Comparison of ENCODE assay signal across 13 cellular contexts in the genomic region with DNA sequence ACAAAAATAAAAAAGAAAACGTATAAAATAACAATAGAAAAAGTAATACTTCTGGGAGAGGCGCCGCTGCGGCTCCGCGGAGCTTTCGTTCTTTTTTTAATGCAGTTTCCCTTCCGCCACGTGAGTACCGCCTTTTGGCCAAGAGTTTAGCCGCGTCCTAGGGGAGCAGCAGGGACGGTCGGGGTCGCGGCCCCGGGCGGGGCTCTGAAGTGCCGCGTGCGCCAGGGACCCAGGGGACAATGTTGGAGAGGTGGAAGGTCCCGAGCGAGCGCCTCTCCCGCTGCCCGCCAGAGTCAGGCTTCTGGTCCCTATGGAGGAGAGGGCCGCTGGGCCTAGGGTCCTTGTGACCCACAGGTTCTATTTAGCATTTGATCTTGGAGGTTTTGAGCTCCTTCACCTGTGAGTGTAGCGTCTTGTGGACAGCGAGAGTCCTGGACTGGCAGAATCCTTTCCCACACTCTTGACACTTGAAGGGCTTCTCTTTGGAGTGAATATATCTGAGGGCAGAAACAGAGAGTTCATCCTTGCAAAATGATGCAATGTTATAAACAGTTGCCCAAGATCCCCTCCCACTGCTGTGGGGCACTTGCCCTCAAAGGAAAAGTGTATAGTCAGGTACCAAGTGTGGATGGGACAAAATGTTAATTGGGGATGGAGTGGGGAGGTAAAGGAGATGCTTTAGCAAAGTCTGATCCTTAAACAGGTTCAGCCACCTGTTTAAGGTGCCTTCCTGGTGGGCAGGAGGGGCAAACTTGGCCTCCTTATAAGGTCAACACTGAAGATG. TPM values are rescaled to one million over a fixed set of nuclear protein-coding genes. Genes with fewer than 3 reads are reported as not detected.
DNase-seq lines count a peak whose midpoint lies in the region; ATAC-seq and TF ChIP-seq lines count a peak whose summit lies in the region.
"Had no signal": no experiment of that assay in that cellular context is flagged by ENCODE, and none has a peak within 500 bp of the region (broad histone marks: within the 10 kb centered on the region; RNA-seq: fewer than 3 reads in every experiment).

No MANE protein-coding gene starts in this region.

- TF ChIP-seq POLR2A in gastroesophageal sphincter (IDR thresholded peaks at IDR 0.05) (no peak), sigmoid colon (IDR thresholded peaks at IDR 0.05) (no peak)

- no peaks in the 10 kb centered on the region for H4K20me1 ChIP-seq in PC-9 (ENCODE audit: insufficient read depth)

- H3K4me1 Mint-ChIP-seq in activated T-cell treated with anti-CD3 and anti-CD28 coated beads, Interleukin-2, amount 50 U/mL, for 4 hours (ENCODE audit: low read depth) = peaks cover 28% of the 10 kb centered on the region

- no peaks in the 10 kb centered on the region for H3K9me3 Mint-ChIP-seq in activated T-cell treated with anti-CD3 and anti-CD28 coated beads, Interleukin-2, amount 50 U/mL, for 4 hours
- H3K9me3 Mint-ChIP-seq: activated naive CD4-positive, alpha-beta T cell treated with anti-CD3 and anti-CD28 coated beads, Interleukin-2, amount 10 ng/mL, durations not matched to agents 7 days and 5 days had no signal

- CTCF ChIA-PET in PC-9 (lab: Charles Lee) = no interaction called here

- H3K9me3 ChIP-seq in gastroesophageal sphincter = no peaks in the 10 kb centered on the region
- H3K9me3 ChIP-seq in sigmoid colon = no peaks in the 10 kb centered on the region
- H3K9me3 ChIP-seq in PC-9 (ENCODE audit: insufficient read depth, low read depth) = no peaks in the 10 kb centered on the region; the same call in 1 of the 2 replicates
- H3K9me3 ChIP-seq: upper lobe of left lung had no signal

- H3K4me3 ChIP-seq in gastroesophageal sphincter (peak overlapping the region; percentile 2 to 38), sigmoid colon (peak overlapping the region in 3 of 4 donors; percentile 3 to 8 (median 4)), PC-9 (no peak overlapping the region)

- TF ChIP-seq CTCF in gastroesophageal sphincter (IDR thresholded peaks at IDR 0.05) = no peak
- TF ChIP-seq CTCF in sigmoid colon (IDR thresholded peaks at IDR 0.05) = no peak
- no peak for TF ChIP-seq CTCF in PC-9 (conservative IDR thresholded peaks at IDR 0.05)

- H3K27ac ChIP-seq in gastroesophageal sphincter = peak overlapping the region; percentile 48 to 97 (median 91)
- H3K27ac ChIP-seq in sigmoid colon = peak overlapping the region; percentile 14 to 94 (median 50)
- no peak overlapping the region for H3K27ac ChIP-seq in PC-9
- H3K27ac ChIP-seq: HL-60, upper lobe of left lung had no signal

- peaks cover 0 to 32% of the 10 kb centered on the region in 2 donors for H3K36me3 ChIP-seq in gastroesophageal sphincter
- H3K36me3 ChIP-seq in sigmoid colon = peaks cover 0 to 13% (median 3%) of the 10 kb centered on the region in 4 donors
- H3K36me3 ChIP-seq in PC-9 (ENCODE audit: low read depth) = no peaks in the 10 kb centered on the region
- H3K36me3 ChIP-seq: upper lobe of left lung had no signal

- 1 to 60% methylated on average over 3 to 7 of the region's 29 CpGs for WGBS in gastroesophageal sphincter (ENCODE audit: low coverage in 1 of 2), 2 donors
- 45 to 80% methylated on average over 29 of the region's 29 CpGs for WGBS in sigmoid colon, 2 donors

- intact Hi-C loops in sigmoid colon (cut with DNase I) = no loop called here
- intact Hi-C loops in PC-9 (cut with micrococcal nuclease; ENCODE audit: unreplicated experiment) = no loop called here

- no peak overlapping the region for H3K4me3 Mint-ChIP-seq in activated T-cell treated with anti-CD3 and anti-CD28 coated beads, Interleukin-2, amount 50 U/mL, for 4 hours
- H3K4me3 Mint-ChIP-seq: activated naive CD4-positive, alpha-beta T cell treated with anti-CD3 and anti-CD28 coated beads, Interleukin-2, amount 10 ng/mL, durations not matched to agents 7 days and 5 days had no signal

- no peak for ATAC-seq in activated T-cell treated with anti-CD3 and anti-CD28 coated beads, Interleukin-2, amount 50 U/mL, for 4 hours
- ATAC-seq in gastroesophageal sphincter (no peak), HG02588 (IDR thresholded peaks at IDR 0.05; ENCODE audit: unreplicated experiment) (no peak)

- no peak overlapping the region for H2AFZ ChIP-seq in PC-9

- H3K27me3 ChIP-seq in gastroesophageal sphincter (peaks cover 37% of the 10 kb centered on the region), sigmoid colon (peaks cover 0 to 44% (median 0%) of the 10 kb centered on the region in 3 donors), PC-9 (ENCODE audit: insufficient read depth, low read depth) (no peaks in the 10 kb centered on the region)

- H3K4me1 ChIP-seq in gastroesophageal sphincter (peaks cover 0 to 87% (median 21%) of the 10 kb centered on the region in 3 donors), sigmoid colon (peaks cover 0 to 43% (median 30%) of the 10 kb centered on the region in 4 donors), PC-9 (replicated peaks; ENCODE audit: insufficient read depth) (peaks cover 8% of the 10 kb centered on the region)

- no peak for TF ChIP-seq EP300 in gastroesophageal sphincter (IDR thresholded peaks at IDR 0.05)
- no peak for TF ChIP-seq EP300 in sigmoid colon (IDR thresholded peaks at IDR 0.05)

- H3K9me2 ChIP-seq in PC-9 (ENCODE audit: insufficient read depth) = no peaks in the 10 kb centered on the region

- peaks cover 24% of the 10 kb centered on the region for H3K79me2 ChIP-seq in PC-9 (ENCODE audit: low read depth)

- no TSS peak for BruUV-seq in PC-9 (replicated peaks; lab: Mats Ljungman, UMichigan)

- peak; percentile 31 for DNase-seq in activated T-cell treated with anti-CD3 and anti-CD28 coated beads, Interleukin-2, amount 50 U/mL, for 1 hour
- DNase-seq in activated T-cell treated with anti-CD3 and anti-CD28 coated beads, Interleukin-2, amount 50 U/mL, for 4 hours = no peak
- DNase-seq in MV-4-11 (lab: John Stamatoyannopoulos, UW) (peak; percentile 40), sigmoid colon (no peak), PC-9 (no peak)
- no peak for DNase-seq in central memory CD4-positive, alpha-beta T cell
- DNase-seq: activated naive CD4-positive, alpha-beta T cell treated with anti-CD3 and anti-CD28 coated beads, Interleukin-2, amount 10 ng/mL, durations not matched to agents 7 days and 5 days; NCI-H1417 treated with DMSO at 0.1 percent for 48 hours; T1000 had no signal

- H3K27me3 Mint-ChIP-seq in activated T-cell treated with anti-CD3 and anti-CD28 coated beads, Interleukin-2, amount 50 U/mL, for 4 hours (ENCODE audit: low read depth) = peaks cover 75% of the 10 kb centered on the region

- H3K36me3 Mint-ChIP-seq in activated T-cell treated with anti-CD3 and anti-CD28 coated beads, Interleukin-2, amount 50 U/mL, for 4 hours (ENCODE audit: insufficient read depth) = no peaks in the 10 kb centered on the region

- H3F3A ChIP-seq in PC-9 (ENCODE audit: insufficient read depth, low read depth) = peaks cover 17% of the 10 kb centered on the region; the same call in 1 of the 2 replicates

- no peak overlapping the region for H3K4me2 ChIP-seq in PC-9

- POLR2A ChIA-PET in PC-9 (lab: Charles Lee; ENCODE audit: unreplicated experiment) = interaction anchor here (0.6 kb wide), 1 partner anchor 9 kb away, joined by 7 read pairs; no protein-coding TSS in a partner anchor

RNA-seq across cellular contexts. Expression of a gene that starts 6.3 kb away (rescaled TPM):
- not detected for total RNA-seq in activated T-cell treated with anti-CD3 and anti-CD28 coated beads, Interleukin-2, amount 50 U/mL, for 4 hours
- total RNA-seq in gastroesophageal sphincter (10 to 100 TPM; 30.7 to 75.0 (median 50.7) TPM), sigmoid colon (10 to 100 TPM in 3 of 4 donors, 1 to 10 TPM in 1; 7.8 to 33.0 (median 19.7) TPM), PC-9 (2021) (6.4 and 6.9 TPM in 2 replicates)
- polyA plus RNA-seq in sigmoid colon = 1 to 10 TPM in 2 of 3 donors, under 1 TPM in 1; 0.69 to 6.2 (median 3.0) TPM

Comparison
In these comparisons a context has a peak if more than half of its experiments do, and no peak if none do; other contexts are left out.
1. DNase-seq: peak in activated T-cell treated with anti-CD3 and anti-CD28 coated beads, Interleukin-2, amount 50 U/mL, for 1 hour (single experiment) and MV-4-11 (single experiment); none in activated T-cell treated with anti-CD3 and anti-CD28 coated beads, Interleukin-2, amount 50 U/mL, for 4 hours (single experiment), sigmoid colon (single experiment), PC-9 (0 of 2) and central memory CD4-positive, alpha-beta T cell (single experiment).